1 cellular context compared by ENCODE assay signal in genomic region chr7:72265071-72265470, GRCh38.
TF ChIP-seq lines count a peak whose summit lies in the region.

No MANE protein-coding gene starts in this region.

TF ChIP-seq in H1, 55 proteins besides CTCF, POLR2A, EP300 and RAD21:
- no peak for TF ChIP-seq RXRA (IDR thresholded peaks at IDR 0.05; ENCODE audit: insufficient read depth, low read depth, low read length)
